In genomic region chr16:56683424-56684162, GRCh38 we compare ENCODE assay signal across 8 cellular contexts. TPM values are rescaled to one million over a fixed set of nuclear protein-coding genes. Genes with fewer than 3 reads are reported as not detected.
DNase-seq lines count a peak whose midpoint lies in the region; ATAC-seq and TF ChIP-seq lines count a peak whose summit lies in the region.

No MANE protein-coding gene starts in this region.

- CTCF ChIA-PET in A673 (lab: Charles Lee): interaction anchor here (0.9 kb wide), 1 partner anchor 10 kb away, joined by 3 read pairs; no protein-coding TSS in a partner anchor

- no peaks in the 10 kb centered on the region for H3K79me2 ChIP-seq in parathyroid adenoma

- peak overlapping the region; percentile 9 for H2AFZ ChIP-seq in parathyroid adenoma

- H3K27me3 ChIP-seq in RWPE2 (ENCODE audit: insufficient read depth, poor library complexity, severe bottlenecking): no peaks in the 10 kb centered on the region
- no peaks in the 10 kb centered on the region for H3K27me3 ChIP-seq in esophagus squamous epithelium
- no peaks in the 10 kb centered on the region for H3K27me3 ChIP-seq in parathyroid adenoma (ENCODE audit: control insufficient read depth, insufficient read depth, low read length)
- H3K27me3 ChIP-seq in A673 (replicated peaks; ENCODE audit: insufficient read depth, low read depth, low read length, poor library complexity): no peaks in the 10 kb centered on the region

- intact Hi-C loops in esophagus squamous epithelium (cut with DNase I) (no loop called here), A673 (cut with micrococcal nuclease; ENCODE audit: unreplicated experiment) (loop anchor here (5.0 kb wide), 1 partner anchor 76 kb away; the partner anchor contains the start of gene MT2A)

- H3K27ac ChIP-seq in RWPE2 (ENCODE audit: poor library complexity, severe bottlenecking) (peak overlapping the region; percentile 75), esophagus squamous epithelium (peak overlapping the region; percentile 86 to 93 (median 90)), parathyroid adenoma (peak overlapping the region; percentile 79), A673 (ENCODE audit: low read depth, low read length, poor library complexity, severe bottlenecking) (no peak overlapping the region)

- no peak for TF ChIP-seq POLR2A in esophagus squamous epithelium (IDR thresholded peaks at IDR 0.05)

- H3K9me3 ChIP-seq in ES-I3 (ENCODE audit: control insufficient read depth, insufficient read depth, low read length): 0 out of 2 replicates have a peak, but pooled peaks cover 2% of the 10 kb centered on the region
- no peaks in the 10 kb centered on the region for H3K9me3 ChIP-seq in RWPE2 (ENCODE audit: severe bottlenecking)
- no peaks in the 10 kb centered on the region for H3K9me3 ChIP-seq in esophagus squamous epithelium
- H3K9me3 ChIP-seq in parathyroid adenoma (ENCODE audit: control insufficient read depth, low read length): no peaks in the 10 kb centered on the region
- H3K9me3 ChIP-seq in A673 (ENCODE audit: low read depth, low read length, poor library complexity, severe bottlenecking): no peaks in the 10 kb centered on the region

- ATAC-seq in RWPE2 (ENCODE audit: low read depth) (no peak), HG03521 (IDR thresholded peaks at IDR 0.05; ENCODE audit: unreplicated experiment) (no peak)

- POLR2A ChIA-PET in A673 (lab: Charles Lee; ENCODE audit: low non-redundant PET): no interaction called here

- H3K4me3 ChIP-seq in RWPE2 (ENCODE audit: severe bottlenecking) (peak overlapping the region; percentile 45), esophagus squamous epithelium (peak overlapping the region; percentile 67 to 87 (median 82)), parathyroid adenoma (ENCODE audit: low read depth, low read length) (no peak overlapping the region), A673 (ENCODE audit: low read depth, low read length, poor library complexity, severe bottlenecking) (no peak overlapping the region)

- H3K4me1 ChIP-seq in ES-I3 (ENCODE audit: insufficient read depth, low read length) (peaks cover 12% of the 10 kb centered on the region), RWPE2 (ENCODE audit: insufficient read depth, poor library complexity, severe bottlenecking) (peaks cover 12% of the 10 kb centered on the region), esophagus squamous epithelium (peaks cover 28 to 80% (median 35%) of the 10 kb centered on the region in 3 donors), parathyroid adenoma (peaks cover 19% of the 10 kb centered on the region), A673 (ENCODE audit: insufficient read depth, low read length, poor library complexity, severe bottlenecking) (no peaks in the 10 kb centered on the region)

- TF ChIP-seq CTCF in RWPE2 (IDR thresholded peaks at IDR 0.05; ENCODE audit: poor library complexity, severe bottlenecking) (no peak), esophagus squamous epithelium (IDR thresholded peaks at IDR 0.05) (no peak), parathyroid adenoma (IDR thresholded peaks at IDR 0.05) (no peak), A673 (conservative IDR thresholded peaks at IDR 0.05; ENCODE audit: low read depth, low read length) (no peak)

- no peak for DNase-seq in RWPE2 (ENCODE audit: low spot score)
- no peak for DNase-seq in esophagus squamous epithelium (lab: John Stamatoyannopoulos, UW)
- no peak for DNase-seq in NOMO-1 treated with dmso at 0.1 percent for 144 hours (lab: John Stamatoyannopoulos, UW; ENCODE audit: unreplicated experiment)
- DNase-seq in AG20443 (ENCODE audit: low spot score): no peak
- no peak for DNase-seq in A673 (ENCODE audit: low spot score)

- peak overlapping the region; percentile 73 for H3K4me2 ChIP-seq in parathyroid adenoma (ENCODE audit: low read length)

- WGBS in esophagus squamous epithelium, 2 donors: 42 to 48% methylated on average over 5 of the region's 5 CpGs

- H3K36me3 ChIP-seq in ES-I3 (ENCODE audit: insufficient read depth, low read length) (no peaks in the 10 kb centered on the region), RWPE2 (ENCODE audit: low read depth) (peaks cover 36% of the 10 kb centered on the region), esophagus squamous epithelium (peaks cover 0 to 12% (median 0%) of the 10 kb centered on the region in 3 donors), parathyroid adenoma (ENCODE audit: control insufficient read depth, insufficient read depth, low read length) (no peaks in the 10 kb centered on the region), A673 (ENCODE audit: insufficient read depth, low read length, poor library complexity, severe bottlenecking) (no peaks in the 10 kb centered on the region)

- peak overlapping the region; percentile 90 for H3K9ac ChIP-seq in ES-I3 (ENCODE audit: low read depth, low read length)
- H3K9ac ChIP-seq in parathyroid adenoma: no peak overlapping the region

- no TSS peak for BruUV-seq in A673 (replicated peaks; lab: Mats Ljungman, UMichigan)

RNA-seq across cellular contexts. Expression of gene MT1X, which starts 1.3 kb away (rescaled TPM):
- total RNA-seq in esophagus squamous epithelium: 1,000 to 10,000 TPM in 1 of 4 donors, 100 to 1,000 TPM in 3; 343 to 1,688 (median 688) TPM
- total RNA-seq in A673 (2021): 30.0 and 74.3 TPM in 2 replicates

RNA-seq across cellular contexts. Expression of gene MT1H, which starts 14.0 kb away (rescaled TPM):
- total RNA-seq in esophagus squamous epithelium: 1 to 10 TPM in 1 of 4 donors, not detected in 3; 5.7 TPM
- 2.4 TPM in 1 of 2 replicates, not detected in the other for total RNA-seq in A673 (2021)

RNA-seq across cellular contexts. Expression of gene MT1G, which starts 15.7 kb away (rescaled TPM):
- total RNA-seq in esophagus squamous epithelium: 10 to 100 TPM in 3 of 4 donors, 1 to 10 TPM in 1; 5.8 to 52.1 (median 16.5) TPM
- total RNA-seq in A673 (2021): 10.8 and 48.8 TPM in 2 replicates

RNA-seq across cellular contexts. Expression of gene MT1F, which starts 25.8 kb away (rescaled TPM):
- total RNA-seq in esophagus squamous epithelium: 1 to 10 TPM in 3 of 4 donors, not detected in 1; 2.8 to 4.2 (median 2.9) TPM
- total RNA-seq in A673 (2021): 7.7 and 26.9 TPM in 2 replicates

RNA-seq across cellular contexts. Expression of gene MT1B, which starts 31.9 kb away (rescaled TPM):
- not detected for total RNA-seq in esophagus squamous epithelium
- total RNA-seq in A673 (2021): not detected in 2 replicates

Comparison
In these comparisons a context has a peak if more than half of its experiments do, and no peak if none do; other contexts are left out.
1. H3K4me3 ChIP-seq: peak in RWPE2 (single experiment) and esophagus squamous epithelium (4 of 4); none in parathyroid adenoma (single experiment) and A673 (single experiment).